Comparison of ENCODE assay signal across 21 cellular contexts in genomic region chr4:25106363-25107151, GRCh38. TPM values are rescaled to one million over a fixed set of nuclear protein-coding genes. Genes with fewer than 3 reads are reported as not detected.
DNase-seq lines count a peak whose midpoint lies in the region; ATAC-seq, FAIRE-seq and TF ChIP-seq lines count a peak whose summit lies in the region.
"Had no signal": no experiment of that assay in that cellular context is flagged by ENCODE, and none has a peak within 500 bp of the region (broad histone marks: within the 10 kb centered on the region; RNA-seq: fewer than 3 reads in every experiment).

No MANE protein-coding gene starts in this region.

- peaks cover 5% of the 10 kb centered on the region; the same call in 1 of the 2 replicates for H4K20me1 ChIP-seq in K562 (replicated peaks; ENCODE audit: control insufficient read depth, insufficient read depth, low read length)

- no peak overlapping the region for H3K9ac ChIP-seq in K562 (ENCODE audit: insufficient read depth in 1 of 2, low read depth in 2 of 2, low read length in 2 of 2)

- no peak overlapping the region for H2AFZ ChIP-seq in K562 (ENCODE audit: low read depth, low read length)
- H2AFZ ChIP-seq: GM23338 had no signal

- POLR2A ChIA-PET in K562 (lab: Yijun Ruan, JAX), result interaction anchor here (0.7 to 1.8 kb wide), 3 partner anchors 9 to 14 kb away, joined by 3 to 10 read pairs (median 3); no protein-coding TSS in a partner anchor

- WGBS in K562 (ENCODE audit: insufficient coverage, low coverage, missing lambda C conversion rate), result 4% methylated on average over 14 of the region's 14 CpGs

- CTCF ChIA-PET in K562 (lab: Yijun Ruan, JAX; ENCODE audit: low intra/inter-chr PET ratio), result no interaction called here

- H3K9me3 Mint-ChIP-seq in osteocyte (ENCODE audit: unreplicated experiment), result no peaks in the 10 kb centered on the region
- H3K9me3 Mint-ChIP-seq: CD8-positive, alpha-beta T cell had no signal

- H3K36me3 ChIP-seq in H7 (replicated peaks; ENCODE audit: control insufficient read depth, insufficient read depth, low read length), result no peaks in the 10 kb centered on the region
- H3K36me3 ChIP-seq in K562 (ENCODE audit: control insufficient read depth, insufficient read depth, low read length), result no peaks in the 10 kb centered on the region
- H3K36me3 ChIP-seq: HAP-1 had no signal

- TF ChIP-seq EP300 in K562 (IDR thresholded peaks at IDR 0.05; ENCODE audit: low read length), result no peak

- H3K27ac Mint-ChIP-seq in osteocyte (ENCODE audit: unreplicated experiment), result no peak overlapping the region
- H3K27ac Mint-ChIP-seq: CD8-positive, alpha-beta T cell; GM23338 had no signal

- no peaks in the 10 kb centered on the region for H3K27me3 ChIP-seq in H7 (ENCODE audit: control insufficient read depth, insufficient read depth, low read length)
- H3K27me3 ChIP-seq in K562 (ENCODE audit: control insufficient read depth in 2 of 2, insufficient read depth in 2 of 2, low read length in 2 of 2), result peaks cover 24 to 60% of the 10 kb centered on the region in 2 experiments

- TF ChIP-seq POLR2A in K562 (conservative IDR thresholded peaks at IDR 0.05), result no peak

- BruUV-seq in K562 (replicated peaks; lab: Mats Ljungman, UMichigan), result no TSS peak

- TF ChIP-seq CTCF in K562 (IDR thresholded peaks at IDR 0.05 in 2 of 3, conservative IDR thresholded peaks at IDR 0.05 in 1 of 3; ENCODE audit: insufficient read depth in 2 of 3, low read depth in 1 of 3, low read length in 3 of 3) (no peak), osteocyte (IDR thresholded peaks at IDR 0.05) (no peak)

- H3K79me2 ChIP-seq in K562 (ENCODE audit: control insufficient read depth, insufficient read depth, low read length), result no peaks in the 10 kb centered on the region

- peaks cover 18% of the 10 kb centered on the region for H3K4me1 Mint-ChIP-seq in osteocyte (ENCODE audit: unreplicated experiment)
- H3K4me1 Mint-ChIP-seq: GM23338 had no signal

- in situ Hi-C loops in K562 (cut with MboI), result no loop called here

- H3K4me1 ChIP-seq in K562 (replicated peaks in 1 of 2; ENCODE audit: control insufficient read depth in 2 of 2, insufficient read depth in 2 of 2, low read length in 2 of 2), result peaks cover 0 to 3% of the 10 kb centered on the region in 2 experiments; a peak in 1 of 5 replicates
- H3K4me1 ChIP-seq: A549, HAP-1 had no signal

- TF ChIP-seq RAD21 in K562 (CRISPR knock-in tag; conservative IDR thresholded peaks at IDR 0.05 in 1 of 2, IDR thresholded peaks at IDR 0.05 in 1 of 2), result no peak

- H3K4me3 ChIP-seq in H7 (ENCODE audit: insufficient read depth, low read depth, low read length) (no peak overlapping the region), K562 (no peak overlapping the region)
- H3K4me3 ChIP-seq: A549, GM23338, HAP-1 had no signal

- no peak overlapping the region for H3K4me2 ChIP-seq in K562 (ENCODE audit: insufficient read depth, low read length)
- H3K4me2 ChIP-seq: A549, GM23338 had no signal

- intact Hi-C loops in K562 (cut with micrococcal nuclease), result no loop called here

- FAIRE-seq in K562 (lab: Jason Lieb, UNC), result peak; percentile 51
- FAIRE-seq: A549, D721Med, G401.6, GM12891 had no signal

- H3K27ac ChIP-seq in K562 (ENCODE audit: extremely low read depth, low read depth, low read length), result no peak overlapping the region
- H3K27ac ChIP-seq: A549, HL-60 had no signal

- no peaks in the 10 kb centered on the region for H3K36me3 Mint-ChIP-seq in osteocyte (ENCODE audit: unreplicated experiment)
- H3K36me3 Mint-ChIP-seq: CD14-positive monocyte had no signal

- H3K4me3 Mint-ChIP-seq in osteocyte (ENCODE audit: unreplicated experiment), result no peak overlapping the region
- H3K4me3 Mint-ChIP-seq: CD14-positive monocyte; CD8-positive, alpha-beta T cell; GM23338 had no signal

- no peak for ATAC-seq in K562
- ATAC-seq: A549; CD8-positive, alpha-beta T cell; GM23338 had no signal

- H3K9me1 ChIP-seq in K562 (ENCODE audit: control insufficient read depth, insufficient read depth, low read length), result no peaks in the 10 kb centered on the region

- H3K9me3 ChIP-seq in K562 (replicated peaks; ENCODE audit: control insufficient read depth, insufficient read depth, low read depth, low read length), result no peaks in the 10 kb centered on the region
- H3K9me3 ChIP-seq: HAP-1 had no signal

- H3K27me3 Mint-ChIP-seq in osteocyte (ENCODE audit: unreplicated experiment), result peaks cover 3% of the 10 kb centered on the region

- peak; percentile 6 for DNase-seq in H7
- no peak for DNase-seq in K562 (ENCODE audit: extremely low read depth in 1 of 4, low spot score in 3 of 4)
- DNase-seq in islet precursor cell, result peak; percentile 32
- peak; percentile 68 for DNase-seq in osteocyte (ENCODE audit: extremely low spot score, unreplicated experiment)
- DNase-seq in NCI-H2227 treated with DMSO at 0.1 percent for 48 hours (lab: John Stamatoyannopoulos, UW), result no peak
- DNase-seq in NCI-H1436 treated with DMSO at 0.1 percent for 48 hours (lab: John Stamatoyannopoulos, UW), result no peak
- no peak for DNase-seq in SKM-1 (lab: John Stamatoyannopoulos, UW; ENCODE audit: unreplicated experiment)
- DNase-seq: CD8-positive, alpha-beta T cell; COR-L47; DMS153; DMS79 treated with DMSO at 0.1 percent for 48 hours; EL; IMR-90 had no signal

TF ChIP-seq in K562, 482 proteins besides CTCF, POLR2A, EP300 and RAD21:
- TF ChIP-seq PYGO2 (tag; IDR thresholded peaks at IDR 0.05) (no peak), CEBPB (tag; IDR thresholded peaks at IDR 0.05) (peak; percentile 57)
TF ChIP-seq in K562: peak in this region for 1.

RNA-seq across cellular contexts. Expression of gene SEPSECS, which starts 53.7 kb away (rescaled TPM):
- total RNA-seq in H7 (2014; rRNA removed; shearing (Covaris generic)), result 7.3 and 8.8 TPM in 2 replicates
- 8.9 and 33.9 TPM in 2 replicates for total RNA-seq in K562 (2011; cell fraction: chromatin; rRNA removed; ENCODE audit: low replicate concordance)
- total RNA-seq in K562 (2011; cell fraction: nucleolus; rRNA removed), result 6.2 TPM in 2 replicates
- total RNA-seq in K562 (2011; cell fraction: nucleoplasm; rRNA removed), result 12.7 and 20.5 TPM in 2 replicates
- 5.2 and 5.7 TPM in 2 replicates for total RNA-seq in K562 (2014; rRNA removed)
- total RNA-seq in K562 (2014; rRNA removed; fragmentation: Illumina TruSeq; extraction: Trizol), result 10.4 and 13.0 TPM in 2 replicates
- 7.2 and 7.9 TPM in 2 replicates for total RNA-seq in K562 (2015; rRNA removed; fragmentation: Illumina TruSeq; extraction: Trizol)
- 10.5 and 12.5 TPM in 2 replicates for total RNA-seq in K562 (2021)
- polyA plus RNA-seq in K562 (2011; rRNA removed), result 16.9 and 17.2 TPM in 2 replicates
- polyA plus RNA-seq in K562 (2011; cell fraction: cytosol; rRNA removed), result 3.7 and 7.0 TPM in 2 replicates
- 14.6 and 22.0 TPM in 2 replicates for polyA plus RNA-seq in K562 (2011; cell fraction: nucleus; rRNA removed)
- polyA plus RNA-seq in K562 (2012), result 4.7 and 5.9 TPM in 2 replicates
- 7.7 and 7.9 TPM in 2 replicates for polyA plus RNA-seq in K562 (2014; fragmentation: Illumina TruSeq; extraction: Trizol)
- 1 to 10 TPM; 3.9 to 4.9 TPM for polyA plus RNA-seq in K562 (2014; fragmentation: Nextera tagmentation; extraction: Ambion mirVana)
- polyA plus RNA-seq in K562 (2014; rRNA removed), result 6.5 and 8.9 TPM in 2 replicates
- polyA minus RNA-seq in K562 (2011; rRNA and poly(A)+ RNA removed), result 24.6 and 26.4 TPM in 2 replicates
- polyA minus RNA-seq in K562 (2011; cell fraction: cytosol; rRNA and poly(A)+ RNA removed), result 6.0 and 7.9 TPM in 2 replicates
- 13.1 and 23.7 TPM in 2 replicates for polyA minus RNA-seq in K562 (2011; cell fraction: nucleus; rRNA and poly(A)+ RNA removed)
- total RNA-seq in osteocyte, result 7.8 and 11.6 TPM in 2 replicates

Comparison
In these comparisons a context has a peak if more than half of its experiments do, and no peak if none do; other contexts are left out.
1. DNase-seq: peak in H7 (single experiment), islet precursor cell (single experiment) and osteocyte (single experiment); none in K562 (0 of 4), NCI-H2227 treated with DMSO at 0.1 percent for 48 hours (single experiment), NCI-H1436 treated with DMSO at 0.1 percent for 48 hours (single experiment) and SKM-1 (single experiment).